9 cellular contexts compared by ENCODE assay signal in the genomic region with DNA sequence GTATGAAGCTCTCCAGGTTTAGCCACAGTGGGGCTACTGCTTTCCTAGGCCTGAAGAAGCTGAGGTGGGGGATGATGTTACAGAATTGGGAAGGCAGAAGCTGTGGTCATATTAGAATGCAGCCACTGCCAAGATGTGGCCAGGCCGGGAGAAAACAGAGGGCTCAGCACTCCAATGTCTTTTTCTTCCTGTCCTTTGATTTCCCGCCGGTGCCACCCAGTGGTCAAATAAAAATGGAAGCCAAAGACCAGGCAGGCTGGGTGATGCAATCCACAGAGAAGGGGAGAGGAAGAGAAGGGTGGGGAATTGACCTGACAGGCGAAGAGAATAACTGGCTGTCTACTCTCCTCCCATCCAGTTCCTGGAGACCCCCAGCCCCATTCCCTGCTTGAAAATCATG.
A peak's percentile ranks its signal among the peaks of the same experiment; 100 is the strongest.
DNase-seq lines count a peak whose midpoint lies in the region; ATAC-seq and TF ChIP-seq lines count a peak whose summit lies in the region.
"Had no signal": no experiment of that assay in that cellular context is flagged by ENCODE, and none has a peak within 500 bp of the region (broad histone marks: within the 10 kb centered on the region; RNA-seq: fewer than 3 reads in every experiment).

No MANE protein-coding gene starts in this region.

- no peaks in the 10 kb centered on the region for H3K27me3 ChIP-seq in neural progenitor cell

- no peaks in the 10 kb centered on the region for H3K79me2 ChIP-seq in neural progenitor cell (ENCODE audit: low read depth)

- H3K4me2 ChIP-seq in neural progenitor cell: no peak overlapping the region

- H2AFZ ChIP-seq in neural progenitor cell (replicated peaks): peak overlapping the region; percentile 87

- no peaks in the 10 kb centered on the region for H3F3A ChIP-seq in neural progenitor cell (ENCODE audit: low read depth)

- no peak overlapping the region for H3K9ac ChIP-seq in neural progenitor cell

- H3K36me3 Mint-ChIP-seq in neural progenitor cell: no peaks in the 10 kb centered on the region

- peaks cover 2% of the 10 kb centered on the region for H3K4me1 Mint-ChIP-seq in neural progenitor cell
- H3K4me1 Mint-ChIP-seq: nephron had no signal

- no peak overlapping the region for H3K27ac ChIP-seq in neural progenitor cell

- no peaks in the 10 kb centered on the region for H3K36me3 ChIP-seq in neural progenitor cell

- no peak for ATAC-seq in HG03432 (IDR thresholded peaks at IDR 0.05; ENCODE audit: unreplicated experiment)

- peaks cover 8% of the 10 kb centered on the region for H3K4me1 ChIP-seq in neural progenitor cell

- H3K4me3 ChIP-seq in neural progenitor cell: no peak overlapping the region

- H3K4me3 Mint-ChIP-seq in neural progenitor cell: no peak overlapping the region
- H3K4me3 Mint-ChIP-seq: nephron had no signal

- no peaks in the 10 kb centered on the region for H4K20me1 ChIP-seq in neural progenitor cell (ENCODE audit: low read depth)

- peaks cover 7% of the 10 kb centered on the region for H3K27me3 Mint-ChIP-seq in neural progenitor cell (ENCODE audit: insufficient read depth, low read depth)

- no peaks in the 10 kb centered on the region for H3K9me3 Mint-ChIP-seq in neural progenitor cell
- H3K9me3 Mint-ChIP-seq: nephron had no signal

- no peaks in the 10 kb centered on the region for H3K9me3 ChIP-seq in neural progenitor cell (ENCODE audit: low read depth)

- H3K27ac Mint-ChIP-seq in neural progenitor cell: no peak overlapping the region

- DNase-seq in NCI-H748 (lab: John Stamatoyannopoulos, UW; ENCODE audit: unreplicated experiment): peak; percentile 30
- DNase-seq in NCI-H748 treated with DMSO at 0.1 percent for 48 hours (lab: John Stamatoyannopoulos, UW): no peak
- peak; percentile 62 for DNase-seq in KBM-7
- peak; percentile 49 for DNase-seq in astrocyte of the hippocampus (ENCODE audit: low read depth, low spot score)
- peak; percentile 52 for DNase-seq in neural progenitor cell (ENCODE audit: low spot score)
- no peak for DNase-seq in HuH-7.5 (ENCODE audit: low spot score)
- DNase-seq in activated gamma-delta T cell treated with Interleukin-2 at 50 U/mL for 16 hours: no peak

- in situ Hi-C loops in KBM-7 (cut with MboI; ENCODE audit: low pct_unique_long_range_greater_than_20kb, low sequenced_read_pairs): no loop called here

- peak; percentile 51 for TF ChIP-seq CTCF in neural progenitor cell (IDR thresholded peaks at IDR 0.05)

Comparison
In these comparisons a context has a peak if more than half of its experiments do, and no peak if none do; other contexts are left out.
1. DNase-seq: peak in NCI-H748 (single experiment), KBM-7 (single experiment), astrocyte of the hippocampus (single experiment) and neural progenitor cell (single experiment); none in NCI-H748 treated with DMSO at 0.1 percent for 48 hours (single experiment), HuH-7.5 (single experiment) and activated gamma-delta T cell treated with Interleukin-2 at 50 U/mL for 16 hours (single experiment).